Comparison of ENCODE assay signal across 8 cellular contexts in the genomic region with DNA sequence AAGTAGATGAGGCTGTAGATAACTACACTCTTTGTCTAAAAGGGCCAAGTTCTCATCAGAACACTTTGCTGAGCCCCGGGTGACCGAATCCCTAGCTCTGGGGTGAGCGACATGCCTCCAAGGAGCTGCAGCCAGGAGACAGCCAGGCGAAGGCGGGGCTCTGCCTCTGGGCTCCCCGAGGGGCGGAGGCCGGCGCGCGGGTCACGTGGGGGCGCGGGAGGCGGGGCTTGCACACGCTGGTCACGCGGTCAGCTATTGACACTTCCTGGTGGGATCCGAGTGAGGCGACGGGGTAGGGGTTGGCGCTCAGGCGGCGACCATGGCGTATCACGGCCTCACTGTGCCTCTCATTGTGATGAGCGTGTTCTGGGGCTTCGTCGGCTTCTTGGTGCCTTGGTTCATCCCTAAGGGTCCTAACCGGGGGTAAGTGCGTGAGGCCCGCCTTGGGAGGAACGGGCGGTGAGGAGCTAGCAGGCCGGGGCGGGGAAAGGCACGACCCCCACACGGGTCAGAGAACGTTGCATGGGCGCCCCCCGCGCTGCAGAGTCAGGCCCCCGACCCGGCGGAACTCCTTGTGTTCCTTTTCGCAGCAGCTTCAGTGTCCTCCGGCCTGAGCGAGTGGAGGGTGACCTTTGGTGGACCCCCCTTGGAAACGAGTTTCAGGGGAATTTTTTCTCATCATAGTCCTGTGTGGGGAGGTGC. TPM values are rescaled to one million over a fixed set of nuclear protein-coding genes. Genes with fewer than 3 reads are reported as not detected.
DNase-seq lines count a peak whose midpoint lies in the region; FAIRE-seq and TF ChIP-seq lines count a peak whose summit lies in the region.

A gene (plus strand): TSS at position 230 of the 702 bp plus-strand sequence. CDS start 90 bp downstream, at position 320.

- no peak within 1 kb of the TSS for H2BK15ac ChIP-seq in neuronal stem cell (ENCODE audit: low read length)

- no peak within 1 kb of the TSS for H2AK5ac ChIP-seq in neuronal stem cell (ENCODE audit: low read depth, low read length)

- POLR2A ChIA-PET in HEK293T (lab: Yijun Ruan, JAX), result interaction anchor here (0.5 to 2.1 kb wide), 31 partner anchors 10 to 348 kb away, joined by 3 to 15 read pairs (median 4); a partner anchor contains a TSS

- no peak within 1 kb of the TSS for H3K14ac ChIP-seq in neuronal stem cell (ENCODE audit: low read length)

- H3K36me3 Mint-ChIP-seq in activated naive CD4-positive, alpha-beta T cell treated with anti-CD3 and anti-CD28 coated beads for 36 hours (ENCODE audit: low read depth), result peaks cover 20% of the 10 kb centered on the region

- no peak within 1 kb of the TSS for H2BK120ac ChIP-seq in neuronal stem cell (ENCODE audit: low read depth, low read length)

- H3K4ac ChIP-seq in neuronal stem cell (ENCODE audit: low read length), result no peak within 1 kb of the TSS

- no peak within 1 kb of the TSS for H4K91ac ChIP-seq in neuronal stem cell (ENCODE audit: low read depth, low read length, poor library complexity)

- H3K4me1 ChIP-seq in neuronal stem cell (ENCODE audit: control insufficient read depth in 2 of 2, insufficient read depth in 1 of 2, low read depth in 1 of 2, low read length in 2 of 2), result peaks cover 0 to 2% of the 10 kb centered on the region in 2 donors

- H3K27me3 Mint-ChIP-seq in activated naive CD4-positive, alpha-beta T cell treated with anti-CD3 and anti-CD28 coated beads for 36 hours (ENCODE audit: low read depth), result no peaks in the 10 kb centered on the region

- WGBS in neuronal stem cell (ENCODE audit: extremely low coverage in 2 of 2, insufficient read length in 2 of 2, insufficient replicate concordance in 1 of 2), 2 donors, result no CpG with 5 or more reads among the region's 49 CpGs

- peak within 1 kb of the TSS; percentile 97 for H3K27ac Mint-ChIP-seq in activated naive CD4-positive, alpha-beta T cell treated with anti-CD3 and anti-CD28 coated beads for 36 hours

- H3K4me3 ChIP-seq in neuronal stem cell (ENCODE audit: low read length in 2 of 2), result peak within 1 kb of the TSS; percentile 83 to 93

- FAIRE-seq in frontal cortex (lab: Jason Lieb, UNC), result no peak

- peak within 1 kb of the TSS; percentile 90 for H3K23ac ChIP-seq in neuronal stem cell (ENCODE audit: low read depth, low read length, poor library complexity)

- CTCF ChIA-PET in HEK293T (lab: Yijun Ruan, JAX), result interaction anchor here (0.5 to 1.3 kb wide), 3 partner anchors 167 to 311 kb away, joined by 3 to 4 read pairs (median 4); no protein-coding TSS in a partner anchor
- CTCF ChIA-PET in activated naive CD4-positive, alpha-beta T cell treated with anti-CD3 and anti-CD28 coated beads for 36 hours (lab: Charles Lee), result interaction anchor here (0.6 to 2.8 kb wide), 25 partner anchors 10 to 353 kb away, joined by 3 to 20 read pairs (median 4); a partner anchor contains a TSS

- H3K27ac ChIP-seq in neuronal stem cell (replicated peaks; ENCODE audit: low read length), result peak within 1 kb of the TSS; percentile 17

- H2BK12ac ChIP-seq in neuronal stem cell (ENCODE audit: low read length), result no peak within 1 kb of the TSS

- peaks cover 4 to 30% of the 10 kb centered on the region in 2 donors for H3K36me3 ChIP-seq in neuronal stem cell (replicated peaks in 1 of 2; ENCODE audit: control insufficient read depth in 2 of 2, insufficient read depth in 2 of 2, low read length in 2 of 2)

- no peaks in the 10 kb centered on the region for H3K9me3 Mint-ChIP-seq in activated naive CD4-positive, alpha-beta T cell treated with anti-CD3 and anti-CD28 coated beads for 36 hours

- peak within 1 kb of the TSS; percentile 97 for H3K9ac ChIP-seq in neuronal stem cell (ENCODE audit: low read depth, low read length, poor library complexity)

- H2BK5ac ChIP-seq in neuronal stem cell (ENCODE audit: low read length), result no peak within 1 kb of the TSS

- peak within 1 kb of the TSS; percentile 87 for H3K18ac ChIP-seq in neuronal stem cell (ENCODE audit: low read length)

- H3K79me1 ChIP-seq in neuronal stem cell (ENCODE audit: low read depth, low read length), result peaks cover 4% of the 10 kb centered on the region

- H3K4me3 Mint-ChIP-seq in activated naive CD4-positive, alpha-beta T cell treated with anti-CD3 and anti-CD28 coated beads for 36 hours, result peak within 1 kb of the TSS; percentile 97

- peak within 1 kb of the TSS; percentile 87 for H2AFZ ChIP-seq in neuronal stem cell (ENCODE audit: low read length)

- intact Hi-C loops in activated naive CD4-positive, alpha-beta T cell treated with anti-CD3 and anti-CD28 coated beads for 36 hours (cut with micrococcal nuclease), result loop anchor here (1.0 to 2.0 kb wide), 11 partner anchors 24 to 633 kb away; a partner anchor contains a TSS

- H3K9me3 ChIP-seq in neuronal stem cell (replicated peaks in 1 of 2; ENCODE audit: control insufficient read depth in 2 of 2, insufficient read depth in 1 of 2, low read depth in 1 of 2, low read length in 2 of 2), result no peaks in the 10 kb centered on the region

- no peak within 1 kb of the TSS for H4K8ac ChIP-seq in neuronal stem cell (ENCODE audit: low read depth, low read length)

- DNase-seq in GM04503 (ENCODE audit: low read depth) (peak; percentile 70), HEK293T (ENCODE audit: extremely low spot score) (peak; percentile 99), MV-4-11 (lab: John Stamatoyannopoulos, UW) (peak; percentile 87), SK-N-DZ (ENCODE audit: low spot score) (peak; percentile 93), frontal cortex (ENCODE audit: low spot score in 2 of 2) (peak; percentile 93 to 96), neuronal stem cell (ENCODE audit: low spot score) (peak; percentile 89)
- peak; percentile 97 for DNase-seq in activated naive CD4-positive, alpha-beta T cell treated with anti-CD3 and anti-CD28 coated beads for 36 hours

- peak within 1 kb of the TSS; percentile 66 for H3K4me2 ChIP-seq in neuronal stem cell (ENCODE audit: insufficient read depth, low read length, poor library complexity, severe bottlenecking)

- TF ChIP-seq CTCF in subcutaneous adipose tissue (IDR thresholded peaks at IDR 0.05; ENCODE audit: low read depth), result no peak

- H3K4me1 Mint-ChIP-seq in activated naive CD4-positive, alpha-beta T cell treated with anti-CD3 and anti-CD28 coated beads for 36 hours (ENCODE audit: low read depth), result peaks cover 34% of the 10 kb centered on the region

- no peaks in the 10 kb centered on the region for H3K27me3 ChIP-seq in neuronal stem cell (ENCODE audit: control insufficient read depth in 3 of 3, insufficient read depth in 3 of 3, low read depth in 1 of 3, low read length in 3 of 3)

TF ChIP-seq in HEK293T, 16 proteins besides CTCF, POLR2A, EP300 and RAD21:
- peak; percentile 75 for TF ChIP-seq ELF4 (IDR thresholded peaks at IDR 0.05)
- TF ChIP-seq SUZ12 (IDR thresholded peaks at IDR 0.05), result no peak
- TF ChIP-seq FOXM1 (IDR thresholded peaks at IDR 0.05; ENCODE audit: borderline replicate concordance), result no peak
- TF ChIP-seq BHLHE40 (IDR thresholded peaks at IDR 0.05; ENCODE audit: borderline replicate concordance), result no peak
- no peak for TF ChIP-seq ZNF384 (IDR thresholded peaks at IDR 0.05)
- TF ChIP-seq TARDBP (IDR thresholded peaks at IDR 0.05), result no peak
- peak; percentile 66 for TF ChIP-seq L3MBTL2 (conservative IDR thresholded peaks at IDR 0.05)
- TF ChIP-seq, protein P1, sequence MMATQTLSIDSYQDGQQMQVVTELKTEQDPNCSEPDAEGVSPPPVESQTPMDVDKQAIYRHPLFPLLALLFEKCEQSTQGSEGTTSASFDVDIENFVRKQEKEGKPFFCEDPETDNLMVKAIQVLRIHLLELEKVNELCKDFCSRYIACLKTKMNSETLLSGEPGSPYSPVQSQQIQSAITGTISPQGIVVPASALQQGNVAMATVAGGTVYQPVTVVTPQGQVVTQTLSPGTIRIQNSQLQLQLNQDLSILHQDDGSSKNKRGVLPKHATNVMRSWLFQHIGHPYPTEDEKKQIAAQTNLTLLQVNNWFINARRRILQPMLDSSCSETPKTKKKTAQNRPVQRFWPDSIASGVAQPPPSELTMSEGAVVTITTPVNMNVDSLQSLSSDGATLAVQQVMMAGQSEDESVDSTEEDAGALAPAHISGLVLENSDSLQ (IDR thresholded peaks at IDR 0.05), result peak; percentile 90

RNA-seq across cellular contexts. Expression of the gene that starts here (rescaled TPM):
- 110 and 112 TPM in 2 replicates for polyA plus RNA-seq in SK-N-DZ (2014; cell fraction: cytosol; rRNA removed)
- 64.3 and 66.7 TPM in 2 replicates for polyA plus RNA-seq in SK-N-DZ (2014; cell fraction: nucleus; rRNA removed)
- total RNA-seq in activated naive CD4-positive, alpha-beta T cell treated with anti-CD3 and anti-CD28 coated beads for 36 hours, result 10 to 100 TPM; 70.9 to 71.9 TPM
- total RNA-seq in frontal cortex, result 35.1 TPM
- polyA plus RNA-seq in neuronal stem cell (2013, experiment 1 of 2), result 82.7 TPM
- 83.3 TPM for polyA plus RNA-seq in neuronal stem cell (2013, experiment 2 of 2)
- 100 to 1,000 TPM; 159 to 342 (median 193) TPM for total RNA-seq in subcutaneous adipose tissue

Comparison
In these comparisons a context has a peak if more than half of its experiments do, and no peak if none do; other contexts are left out.
1. Peak in every context shown above with its lines: DNase-seq, H3K4me3 ChIP-seq and H3K27ac ChIP-seq.